ENCODE assay signal across 11 cellular contexts in the genomic region with DNA sequence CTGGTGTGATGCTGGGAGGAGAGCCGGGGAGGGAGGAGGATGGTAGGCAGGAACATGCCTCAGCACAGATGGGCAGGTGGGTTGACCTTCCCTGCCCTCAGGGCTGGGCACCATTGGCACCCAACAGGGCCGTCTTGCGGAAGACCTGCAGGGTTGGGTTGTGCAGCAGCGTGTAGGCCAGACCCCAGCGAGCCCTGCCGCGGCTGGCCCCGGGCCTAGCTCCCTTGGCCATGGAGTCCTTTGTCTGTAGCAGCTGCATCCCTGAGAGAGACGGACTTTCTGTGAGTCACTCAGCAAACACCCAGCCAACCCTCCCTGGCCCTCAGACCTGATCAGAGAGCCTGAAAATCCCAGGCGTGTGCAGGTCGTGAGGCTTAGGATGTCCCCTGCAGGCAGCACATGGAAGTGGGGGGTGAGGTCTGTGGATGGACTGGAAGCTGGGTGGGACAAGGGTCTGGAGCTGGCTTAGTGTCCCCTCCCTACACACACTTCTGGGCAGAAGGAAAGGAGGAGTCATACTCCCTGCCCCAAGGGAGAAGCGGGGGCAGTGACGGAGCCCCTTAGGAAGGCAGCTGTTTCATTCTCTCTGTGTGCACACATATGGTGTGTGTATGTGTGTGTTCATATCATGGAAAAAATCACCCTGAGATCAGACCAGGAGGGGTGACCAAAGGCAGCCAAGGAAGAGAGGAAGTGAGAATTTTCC. TPM values are rescaled to one million over a fixed set of nuclear protein-coding genes. Genes with fewer than 3 reads are reported as not detected.
DNase-seq lines count a peak whose midpoint lies in the region; ATAC-seq and TF ChIP-seq lines count a peak whose summit lies in the region.
"Had no signal": no experiment of that assay in that cellular context is flagged by ENCODE, and none has a peak within 500 bp of the region (broad histone marks: within the 10 kb centered on the region; RNA-seq: fewer than 3 reads in every experiment).

No MANE protein-coding gene starts in this region.

- H3K4me1 ChIP-seq in RWPE2 (ENCODE audit: insufficient read depth, poor library complexity, severe bottlenecking) (peaks cover 22% of the 10 kb centered on the region), neuronal stem cell (ENCODE audit: control insufficient read depth in 2 of 2, insufficient read depth in 1 of 2, low read depth in 1 of 2, low read length in 2 of 2) (peaks cover 9 to 22% of the 10 kb centered on the region in 2 donors)

- H2AK5ac ChIP-seq in neuronal stem cell (ENCODE audit: low read depth, low read length), result peak overlapping the region; percentile 82

- H3K4ac ChIP-seq in neuronal stem cell (ENCODE audit: low read length), result peak overlapping the region; percentile 42

- H2AFZ ChIP-seq in neuronal stem cell (ENCODE audit: low read length), result no peak overlapping the region

- H3K18ac ChIP-seq in neuronal stem cell (ENCODE audit: low read length), result peak overlapping the region; percentile 18

- peak; percentile 40; the same call in 1 of the 2 replicates for TF ChIP-seq CTCF in BJ (IDR thresholded peaks at IDR 0.05; ENCODE audit: insufficient read depth, low read depth, low read length)
- no peak for TF ChIP-seq CTCF in RWPE2 (IDR thresholded peaks at IDR 0.05; ENCODE audit: poor library complexity, severe bottlenecking)

- no peak overlapping the region for H3K4me3 ChIP-seq in BJ (ENCODE audit: low read depth, low read length)
- no peak overlapping the region for H3K4me3 ChIP-seq in RWPE2 (ENCODE audit: severe bottlenecking)
- no peak overlapping the region for H3K4me3 ChIP-seq in neuronal stem cell (ENCODE audit: low read length in 2 of 2)

- no peak overlapping the region for H3K4me2 ChIP-seq in neuronal stem cell (ENCODE audit: insufficient read depth, low read length, poor library complexity, severe bottlenecking)

- peak overlapping the region; percentile 31 for H2BK5ac ChIP-seq in neuronal stem cell (ENCODE audit: low read length)

- peak overlapping the region; percentile 63 for H3K23ac ChIP-seq in neuronal stem cell (ENCODE audit: low read depth, low read length, poor library complexity)

- H4K8ac ChIP-seq in neuronal stem cell (ENCODE audit: low read depth, low read length), result no peak overlapping the region

- no peak overlapping the region for H4K91ac ChIP-seq in neuronal stem cell (ENCODE audit: low read depth, low read length, poor library complexity)

- no peak overlapping the region for H2BK120ac ChIP-seq in neuronal stem cell (ENCODE audit: low read depth, low read length)

- DNase-seq in BJ (ENCODE audit: low read depth) (no peak), RWPE2 (ENCODE audit: low spot score) (peak; percentile 56), fibroblast of peridontal ligament (ENCODE audit: extremely low read depth) (peak; percentile 15), neuronal stem cell (ENCODE audit: low spot score) (no peak), NCI-H345 treated with DMSO at 0.1 percent for 48 hours (lab: John Stamatoyannopoulos, UW; ENCODE audit: unreplicated experiment) (no peak), NCI-H1105 treated with DMSO at 0.1 percent for 48 hours (lab: John Stamatoyannopoulos, UW) (no peak)
- no peak for DNase-seq in activated CD8-positive, alpha-beta memory T cell treated with anti-CD3 and anti-CD28 coated beads, Interleukin-2, amount 50 U/mL, for 48 hours
- no peak for DNase-seq in stimulated activated CD4-positive, alpha-beta T cell treated with anti-CD3 and anti-CD28 coated beads, Interleukin-2, amount 100 ng/mL, for 24 hours
- DNase-seq: activated naive CD4-positive, alpha-beta T cell treated with Interleukin-2 at 50 U/mL for 16 hours; NCI-H510A had no signal

- POLR2A ChIA-PET in BJ (lab: Charles Lee), result interaction anchor here (0.6 kb wide), 1 partner anchor 426 kb away, joined by 3 read pairs; no protein-coding TSS in a partner anchor

- H3K27ac ChIP-seq in RWPE2 (ENCODE audit: poor library complexity, severe bottlenecking) (peak overlapping the region; percentile 47), neuronal stem cell (replicated peaks; ENCODE audit: low read length) (no peak overlapping the region)
- H3K27ac ChIP-seq: neutrophil had no signal

- H3K9me3 ChIP-seq in RWPE2 (ENCODE audit: severe bottlenecking) (no peaks in the 10 kb centered on the region), neuronal stem cell (replicated peaks in 1 of 2; ENCODE audit: control insufficient read depth in 2 of 2, insufficient read depth in 1 of 2, low read depth in 1 of 2, low read length in 2 of 2) (no peaks in the 10 kb centered on the region)
- H3K9me3 ChIP-seq: neutrophil had no signal

- H2BK15ac ChIP-seq in neuronal stem cell (ENCODE audit: low read length), result peak overlapping the region; percentile 30

- peak; percentile 46 for ATAC-seq in RWPE2 (ENCODE audit: low read depth)

- CTCF ChIA-PET in BJ (lab: Yijun Ruan, JAX), result interaction anchor here (0.6 to 2.1 kb wide), 6 partner anchors 11 to 127 kb away, joined by 3 to 7 read pairs (median 3); a partner anchor contains a TSS

- H3K9ac ChIP-seq in neuronal stem cell (ENCODE audit: low read depth, low read length, poor library complexity), result no peak overlapping the region

- WGBS in neuronal stem cell (ENCODE audit: extremely low coverage in 2 of 2, insufficient read length in 2 of 2, insufficient replicate concordance in 1 of 2), 2 donors, result no CpG with 5 or more reads among the region's 13 CpGs

- peak overlapping the region; percentile 73 for H3K14ac ChIP-seq in neuronal stem cell (ENCODE audit: low read length)

- H3K36me3 ChIP-seq in BJ (ENCODE audit: control insufficient read depth, insufficient read depth, low read length) (peaks cover 2% of the 10 kb centered on the region), RWPE2 (ENCODE audit: low read depth) (no peaks in the 10 kb centered on the region), neuronal stem cell (replicated peaks in 1 of 2; ENCODE audit: control insufficient read depth in 2 of 2, insufficient read depth in 2 of 2, low read length in 2 of 2) (peaks cover 0 to 47% of the 10 kb centered on the region in 2 donors)
- H3K36me3 ChIP-seq: neutrophil had no signal

- peak overlapping the region; percentile 98 for H2BK12ac ChIP-seq in neuronal stem cell (ENCODE audit: low read length)

- H3K27me3 ChIP-seq in BJ (ENCODE audit: control insufficient read depth, insufficient read depth, low read length) (no peaks in the 10 kb centered on the region), RWPE2 (ENCODE audit: insufficient read depth, poor library complexity, severe bottlenecking) (no peaks in the 10 kb centered on the region), neuronal stem cell (ENCODE audit: control insufficient read depth in 3 of 3, insufficient read depth in 3 of 3, low read depth in 1 of 3, low read length in 3 of 3) (no peaks in the 10 kb centered on the region)

- H3K79me1 ChIP-seq in neuronal stem cell (ENCODE audit: low read depth, low read length), result no peaks in the 10 kb centered on the region

RNA-seq across cellular contexts. Expression of a gene that starts 6.6 kb away (rescaled TPM):
- 33.7 and 64.0 TPM in 2 replicates for polyA plus RNA-seq in BJ (2011; rRNA removed)
- 17.2 and 20.8 TPM in 2 replicates for polyA minus RNA-seq in BJ (2011; rRNA and poly(A)+ RNA removed)
- polyA plus RNA-seq in neuronal stem cell (2013, experiment 1 of 2), result 0.56 TPM
- 0.73 TPM for polyA plus RNA-seq in neuronal stem cell (2013, experiment 2 of 2)

RNA-seq across cellular contexts. Expression of a gene that starts 22.5 kb away (rescaled TPM):
- 8.9 and 10.9 TPM in 2 replicates for polyA plus RNA-seq in BJ (2011; rRNA removed)
- 7.6 and 10.2 TPM in 2 replicates for polyA minus RNA-seq in BJ (2011; rRNA and poly(A)+ RNA removed)
- polyA plus RNA-seq in neuronal stem cell (2013, experiment 1 of 2), result 3.9 TPM
- polyA plus RNA-seq in neuronal stem cell (2013, experiment 2 of 2), result 3.4 TPM

RNA-seq across cellular contexts. Expression of a gene that starts 49.8 kb away (rescaled TPM):
- 0.02 TPM in 2 replicates for polyA plus RNA-seq in BJ (2011; rRNA removed)
- 0.05 TPM in 1 of 2 replicates, not detected in the other for polyA minus RNA-seq in BJ (2011; rRNA and poly(A)+ RNA removed)
- 0.10 TPM for polyA plus RNA-seq in neuronal stem cell (2013, experiment 1 of 2)
- polyA plus RNA-seq in neuronal stem cell (2013, experiment 2 of 2), result 0.17 TPM

RNA-seq across cellular contexts. Expression of a gene that starts 56.0 kb away (rescaled TPM):
- polyA plus RNA-seq in BJ (2011; rRNA removed), result 0.18 and 0.26 TPM in 2 replicates
- 0.31 TPM in 1 of 2 replicates, not detected in the other for polyA minus RNA-seq in BJ (2011; rRNA and poly(A)+ RNA removed)
- 1.3 TPM for polyA plus RNA-seq in neuronal stem cell (2013, experiment 1 of 2)
- polyA plus RNA-seq in neuronal stem cell (2013, experiment 2 of 2), result 1.1 TPM

Comparison
In these comparisons a context has a peak if more than half of its experiments do, and no peak if none do; other contexts are left out.
1. DNase-seq: peak in RWPE2 (single experiment) and fibroblast of peridontal ligament (single experiment); none in BJ (single experiment), neuronal stem cell (single experiment), activated CD8-positive, alpha-beta memory T cell treated with anti-CD3 and anti-CD28 coated beads, Interleukin-2, amount 50 U/mL, for 48 hours (single experiment), NCI-H345 treated with DMSO at 0.1 percent for 48 hours (single experiment), stimulated activated CD4-positive, alpha-beta T cell treated with anti-CD3 and anti-CD28 coated beads, Interleukin-2, amount 100 ng/mL, for 24 hours (0 of 2) and NCI-H1105 treated with DMSO at 0.1 percent for 48 hours (single experiment).